Comparison of ENCODE assay signal across 33 cellular contexts in genomic region chr10:73623056-73623455, GRCh38. TPM values are rescaled to one million over a fixed set of nuclear protein-coding genes. Genes with fewer than 3 reads are reported as not detected.
DNase-seq lines count a peak whose midpoint lies in the region; ATAC-seq, FAIRE-seq and TF ChIP-seq lines count a peak whose summit lies in the region.
"Had no signal": no experiment of that assay in that cellular context is flagged by ENCODE, and none has a peak within 500 bp of the region (broad histone marks: within the 10 kb centered on the region; RNA-seq: fewer than 3 reads in every experiment).

No MANE protein-coding gene starts in this region.

- H3K27me3 ChIP-seq in HepG2 (ENCODE audit: control insufficient read depth in 1 of 2, insufficient read depth in 2 of 2, low read length in 2 of 2) (no peaks in the 10 kb centered on the region; a peak in 1 of 5 replicates), right lobe of liver (no peaks in the 10 kb centered on the region), upper lobe of left lung (no peaks in the 10 kb centered on the region)
- H3K27me3 ChIP-seq: BLaER1 treated with 17β-estradiol and CSF1 and Interleukin-3, amounts not matched to agents 10 nM and 100 nM had no signal

- POLR2A ChIA-PET in HepG2 (lab: Yijun Ruan, JAX), result no interaction called here

- ATAC-seq in HepG2, result no peak
- ATAC-seq in right lobe of liver, result no peak
- no peak for ATAC-seq in stimulated activated effector memory CD8-positive, alpha-beta T cell treated with anti-CD3 and anti-CD28 coated beads, Interleukin-12 subunit alpha, Interleukin-12 subunit beta, amount 100 ng/mL, for 72 hours
- no peak for ATAC-seq in upper lobe of left lung (ENCODE audit: low FRiP score in 2 of 2)
- ATAC-seq: GM12878, K562, PC-3 had no signal

- no peaks in the 10 kb centered on the region for H3K9me3 ChIP-seq in HepG2 (ENCODE audit: low read length)
- H3K9me3 ChIP-seq in right lobe of liver, result no peaks in the 10 kb centered on the region
- H3K9me3 ChIP-seq in upper lobe of left lung, result no peaks in the 10 kb centered on the region
- H3K9me3 ChIP-seq: BLaER1 treated with 17β-estradiol and CSF1 and Interleukin-3, amounts not matched to agents 10 nM and 100 nM had no signal

- H3K27ac ChIP-seq in HepG2 (ENCODE audit: extremely low read length, insufficient read depth, low read length), result no peak overlapping the region
- H3K27ac ChIP-seq in right lobe of liver, result no peak overlapping the region
- H3K27ac ChIP-seq in upper lobe of left lung, result no peak overlapping the region
- H3K27ac ChIP-seq: BLaER1 treated with 17β-estradiol and CSF1 and Interleukin-3, amounts not matched to agents 10 nM and 100 nM; RWPE1 had no signal

- peaks cover 47% of the 10 kb centered on the region for H3K4me1 ChIP-seq in HepG2 (ENCODE audit: insufficient read depth, low read length)
- H3K4me1 ChIP-seq in right lobe of liver, result peaks cover 0 to 7% (median 0%) of the 10 kb centered on the region in 4 donors
- peaks cover 9 to 16% (median 14%) of the 10 kb centered on the region in 4 donors for H3K4me1 ChIP-seq in upper lobe of left lung

- DNase-seq in HepG2 (ENCODE audit: low spot score) (no peak), right lobe of liver (no peak), RCC 7860 (ENCODE audit: low spot score) (peak; percentile 81), middle frontal gyrus (ENCODE audit: extremely low spot score, low spot score) (no peak), upper lobe of left lung (no peak)
- DNase-seq in stimulated activated effector memory CD8-positive, alpha-beta T cell treated with anti-CD3 and anti-CD28 coated beads, Interleukin-12 subunit alpha, Interleukin-12 subunit beta, amount 100 ng/mL, for 72 hours (ENCODE audit: low spot score in 2 of 2), result no peak
- DNase-seq in stimulated activated CD4-positive, alpha-beta T cell treated with anti-CD3 and anti-CD28 coated beads, Interleukin-12 subunit alpha, Interleukin-12 subunit beta, amount 100 ng/mL, for 4 hours, result no peak
- DNase-seq: AML-193; CD4-positive, alpha-beta memory T cell; COR-L47; DMS79; EL; GDM1; Kasumi-1; NCI-H1092 treated with DMSO at 0.1 percent for 48 hours; NCI-H1436; NCI-H187; NCI-H446; NCI-H524 treated with DMSO at 0.1 percent for 48 hours; NCI-H82; NK-92 treated with Interleukin-12 subunit alpha and Interleukin-12 subunit beta, amount 100 ng/mL, for 24 hours; PC-3; SHP77 had no signal

- H3K4me3 Mint-ChIP-seq in nephron, result peak overlapping the region in 2 of 3 experiments; percentile 34 to 49
- H3K4me3 Mint-ChIP-seq in stimulated activated effector memory CD8-positive, alpha-beta T cell treated with anti-CD3 and anti-CD28 coated beads, Interleukin-12 subunit alpha, Interleukin-12 subunit beta, amount 100 ng/mL, for 72 hours, result no peak overlapping the region

- 79% methylated on average over 4 of the region's 4 CpGs for WGBS in HepG2 (ENCODE audit: low lambda C conversion rate)
- WGBS in right lobe of liver (ENCODE audit: insufficient coverage, low coverage, low lambda C conversion rate, missing lambda C conversion rate), result 86% methylated on average over 4 of the region's 4 CpGs
- 85 to 95% methylated on average over 4 of the region's 4 CpGs for WGBS in upper lobe of left lung, 2 donors

- H3K9me3 Mint-ChIP-seq in nephron, result no peaks in the 10 kb centered on the region
- no peaks in the 10 kb centered on the region for H3K9me3 Mint-ChIP-seq in stimulated activated effector memory CD8-positive, alpha-beta T cell treated with anti-CD3 and anti-CD28 coated beads, Interleukin-12 subunit alpha, Interleukin-12 subunit beta, amount 100 ng/mL, for 72 hours
- H3K9me3 Mint-ChIP-seq: CD4-positive, alpha-beta memory T cell had no signal

- no peak overlapping the region for H3K4me3 ChIP-seq in HepG2 (replicated peaks in 1 of 3; ENCODE audit: insufficient read depth in 1 of 3, low read depth in 2 of 3, low read length in 3 of 3)
- no peak overlapping the region for H3K4me3 ChIP-seq in right lobe of liver
- H3K4me3 ChIP-seq in upper lobe of left lung, result no peak overlapping the region
- H3K4me3 ChIP-seq: BLaER1 treated with 17β-estradiol and CSF1 and Interleukin-3, amounts not matched to agents 10 nM and 100 nM; GM12878; K562 had no signal

- TF ChIP-seq RAD21 in HepG2 (CRISPR knock-in tag; IDR thresholded peaks at IDR 0.05), result no peak

- H3K79me2 ChIP-seq in HepG2 (ENCODE audit: insufficient read depth, low read length), result peaks cover 25% of the 10 kb centered on the region

- H3K27me3 Mint-ChIP-seq in nephron (ENCODE audit: low read depth), result no peaks in the 10 kb centered on the region
- H3K27me3 Mint-ChIP-seq: CD4-positive, alpha-beta memory T cell had no signal

- H3K9ac ChIP-seq in HepG2 (ENCODE audit: insufficient read depth, low read depth, low read length), result no peak overlapping the region

- peak overlapping the region; percentile 28 to 62 (median 54) for H3K27ac Mint-ChIP-seq in nephron
- peak overlapping the region; percentile 26 for H3K27ac Mint-ChIP-seq in stimulated activated effector memory CD8-positive, alpha-beta T cell treated with anti-CD3 and anti-CD28 coated beads, Interleukin-12 subunit alpha, Interleukin-12 subunit beta, amount 100 ng/mL, for 72 hours
- H3K27ac Mint-ChIP-seq: CD4-positive, alpha-beta memory T cell had no signal

- in situ Hi-C loops in HepG2 (cut with HindIII; ENCODE audit: extremely low pct_ligation_motif_present, low pct_unique_long_range_greater_than_20kb), result no loop called here

- H4K20me1 ChIP-seq in HepG2 (ENCODE audit: insufficient read depth, low read length), result no peaks in the 10 kb centered on the region
- H4K20me1 ChIP-seq: BLaER1 treated with 17β-estradiol and CSF1 and Interleukin-3, amounts not matched to agents 10 nM and 100 nM had no signal

- CTCF ChIA-PET in HepG2 (lab: Yijun Ruan, JAX; ENCODE audit: low intra/inter-chr PET ratio, low total read pairs), result no interaction called here

- no peak for TF ChIP-seq EP300 in HepG2 (IDR thresholded peaks at IDR 0.05; ENCODE audit: low read depth in 2 of 2, low read length in 2 of 2)
- TF ChIP-seq EP300 in HepG2 (CRISPR knock-in tag; IDR thresholded peaks at IDR 0.05; ENCODE audit: borderline replicate concordance), result no peak
- no peak for TF ChIP-seq EP300 in upper lobe of left lung (IDR thresholded peaks at IDR 0.05)

- TF ChIP-seq CTCF in HepG2 (CRISPR knock-in tag; IDR thresholded peaks at IDR 0.05) (no peak), right lobe of liver (IDR thresholded peaks at IDR 0.05) (no peak), nephron (IDR thresholded peaks at IDR 0.05; ENCODE audit: unreplicated experiment in 3 of 3) (no peak), upper lobe of left lung (IDR thresholded peaks at IDR 0.05) (no peak)

- no TSS peak for BruUV-seq in HepG2 (replicated peaks; lab: Mats Ljungman, UMichigan)

- TF ChIP-seq POLR2A in HepG2 (IDR thresholded peaks at IDR 0.05; ENCODE audit: insufficient read depth in 1 of 2, low read depth in 2 of 2, low read length in 2 of 2) (no peak), right lobe of liver (IDR thresholded peaks at IDR 0.05) (no peak), upper lobe of left lung (IDR thresholded peaks at IDR 0.05) (no peak)

- H3K4me1 Mint-ChIP-seq in nephron, result peaks cover 23% of the 10 kb centered on the region
- H3K4me1 Mint-ChIP-seq in stimulated activated effector memory CD8-positive, alpha-beta T cell treated with anti-CD3 and anti-CD28 coated beads, Interleukin-12 subunit alpha, Interleukin-12 subunit beta, amount 100 ng/mL, for 72 hours, result peaks cover 16% of the 10 kb centered on the region

- H3K36me3 Mint-ChIP-seq in nephron (ENCODE audit: low read depth), result peaks cover 3% of the 10 kb centered on the region
- peaks cover 8% of the 10 kb centered on the region for H3K36me3 Mint-ChIP-seq in stimulated activated effector memory CD8-positive, alpha-beta T cell treated with anti-CD3 and anti-CD28 coated beads, Interleukin-12 subunit alpha, Interleukin-12 subunit beta, amount 100 ng/mL, for 72 hours
- H3K36me3 Mint-ChIP-seq: CD4-positive, alpha-beta memory T cell had no signal

- no peaks in the 10 kb centered on the region for H3K36me3 ChIP-seq in HepG2 (replicated peaks in 1 of 2; ENCODE audit: control insufficient read depth in 1 of 2, insufficient read depth in 2 of 2, low read length in 2 of 2)
- no peaks in the 10 kb centered on the region for H3K36me3 ChIP-seq in right lobe of liver
- H3K36me3 ChIP-seq in upper lobe of left lung, result no peaks in the 10 kb centered on the region
- H3K36me3 ChIP-seq: BLaER1 treated with 17β-estradiol and CSF1 and Interleukin-3, amounts not matched to agents 10 nM and 100 nM had no signal

- H2AFZ ChIP-seq in HepG2 (ENCODE audit: low read length), result no peak overlapping the region

- no peak overlapping the region for H3K4me2 ChIP-seq in HepG2 (ENCODE audit: low read depth, low read length)
- H3K4me2 ChIP-seq: BLaER1 treated with 17β-estradiol and CSF1 and Interleukin-3, amounts not matched to agents 10 nM and 100 nM had no signal

- intact Hi-C loops in HepG2 (cut with micrococcal nuclease; ENCODE audit: unreplicated experiment), result no loop called here
- intact Hi-C loops in right lobe of liver (cut with DNase I), result no loop called here

- FAIRE-seq in HepG2 (lab: Jason Lieb, UNC) (no peak), RCC 7860 (lab: Jason Lieb, UNC) (peak; percentile 76)
- FAIRE-seq: GM12878, H54, K562 had no signal

RNA-seq across cellular contexts. Expression of gene MYOZ1, which starts 18.2 kb away (rescaled TPM):
- total RNA-seq in HepG2 (2016; rRNA removed; fragmentation: Illumina TruSeq; extraction: Trizol), result not detected in 2 replicates
- not detected in 2 replicates for total RNA-seq in HepG2 (2016; cell fraction: cytosol; rRNA removed; fragmentation: Illumina TruSeq; extraction: Trizol; ENCODE audit: low read depth)
- total RNA-seq in HepG2 (2016; cell fraction: insoluble cytoplasmic fraction; rRNA removed; fragmentation: Illumina TruSeq; extraction: Trizol), result not detected in 2 replicates
- not detected in 2 replicates for total RNA-seq in HepG2 (2016; cell fraction: membrane; rRNA removed; fragmentation: Illumina TruSeq; extraction: Trizol)
- total RNA-seq in HepG2 (2016; cell fraction: nucleus; rRNA removed; fragmentation: Illumina TruSeq; extraction: Trizol), result not detected in 2 replicates
- not detected in 2 replicates for polyA plus RNA-seq in HepG2 (2011; rRNA removed)
- not detected in 2 replicates for polyA plus RNA-seq in HepG2 (2011; cell fraction: cytosol; rRNA removed)
- polyA plus RNA-seq in HepG2 (2011; cell fraction: nucleus; rRNA removed), result not detected in 2 replicates
- not detected in 2 replicates for polyA plus RNA-seq in HepG2 (2012)
- polyA plus RNA-seq in HepG2 (2016; cell fraction: cytosol; fragmentation: Illumina TruSeq; extraction: Trizol; ENCODE audit: low read depth), result not detected in 2 replicates
- polyA plus RNA-seq in HepG2 (2016; cell fraction: insoluble cytoplasmic fraction; fragmentation: Illumina TruSeq; extraction: Trizol; ENCODE audit: low read depth), result not detected in 2 replicates
- polyA plus RNA-seq in HepG2 (2016; cell fraction: membrane; fragmentation: Illumina TruSeq; extraction: Trizol; ENCODE audit: low read depth), result not detected in 2 replicates
- not detected in 2 replicates for polyA plus RNA-seq in HepG2 (2016; cell fraction: nucleus; fragmentation: Illumina TruSeq; extraction: Trizol; ENCODE audit: insufficient read depth, low read depth)
- not detected in 2 replicates for polyA minus RNA-seq in HepG2 (2011; rRNA and poly(A)+ RNA removed; ENCODE audit: low replicate concordance)
- not detected in 2 replicates for polyA minus RNA-seq in HepG2 (2011; cell fraction: cytosol; rRNA and poly(A)+ RNA removed)
- polyA minus RNA-seq in HepG2 (2011; cell fraction: nucleus; rRNA and poly(A)+ RNA removed), result not detected in 2 replicates
- total RNA-seq in right lobe of liver, result 1 to 10 TPM in 1 of 6 experiments, under 1 TPM in 1, not detected in 4; 0.74 to 1.1 TPM
- 1 to 10 TPM in 2 of 6 donors, under 1 TPM in 1, not detected in 3; 0.46 to 3.5 (median 2.6) TPM for total RNA-seq in upper lobe of left lung
- total RNA-seq: A172; CD4-positive, alpha-beta memory T cell; HT1080; PC-3 had no signal
- polyA plus RNA-seq: CD4-positive, alpha-beta memory T cell had no signal

RNA-seq across cellular contexts. Expression of gene USP54, which starts 31.9 kb away (rescaled TPM):
- total RNA-seq in HepG2 (2016; rRNA removed; fragmentation: Illumina TruSeq; extraction: Trizol) (18.1 and 20.2 TPM in 2 replicates), right lobe of liver (1 to 10 TPM; 1.5 to 5.7 (median 3.6) TPM), upper lobe of left lung (100 to 1,000 TPM in 4 of 6 donors, 10 to 100 TPM in 2; 67.9 to 188 (median 120) TPM)
- 11.3 and 14.3 TPM in 2 replicates for total RNA-seq in HepG2 (2016; cell fraction: cytosol; rRNA removed; fragmentation: Illumina TruSeq; extraction: Trizol; ENCODE audit: low read depth)
- total RNA-seq in HepG2 (2016; cell fraction: insoluble cytoplasmic fraction; rRNA removed; fragmentation: Illumina TruSeq; extraction: Trizol), result 17.6 and 24.1 TPM in 2 replicates
- 13.5 and 16.9 TPM in 2 replicates for total RNA-seq in HepG2 (2016; cell fraction: membrane; rRNA removed; fragmentation: Illumina TruSeq; extraction: Trizol)
- 21.2 and 23.4 TPM in 2 replicates for total RNA-seq in HepG2 (2016; cell fraction: nucleus; rRNA removed; fragmentation: Illumina TruSeq; extraction: Trizol)
- polyA plus RNA-seq in HepG2 (2011; rRNA removed), result 16.1 and 25.0 TPM in 2 replicates
- polyA plus RNA-seq in HepG2 (2011; cell fraction: cytosol; rRNA removed), result 10.3 and 14.4 TPM in 2 replicates
- polyA plus RNA-seq in HepG2 (2011; cell fraction: nucleus; rRNA removed), result 15.2 and 17.5 TPM in 2 replicates
- polyA plus RNA-seq in HepG2 (2012), result 9.0 and 10.2 TPM in 2 replicates
- polyA plus RNA-seq in HepG2 (2016; cell fraction: cytosol; fragmentation: Illumina TruSeq; extraction: Trizol; ENCODE audit: low read depth), result 0.40 and 0.62 TPM in 2 replicates
- polyA plus RNA-seq in HepG2 (2016; cell fraction: insoluble cytoplasmic fraction; fragmentation: Illumina TruSeq; extraction: Trizol; ENCODE audit: low read depth), result 8.0 and 9.7 TPM in 2 replicates
- 1.5 and 2.1 TPM in 2 replicates for polyA plus RNA-seq in HepG2 (2016; cell fraction: membrane; fragmentation: Illumina TruSeq; extraction: Trizol; ENCODE audit: low read depth)
- polyA plus RNA-seq in HepG2 (2016; cell fraction: nucleus; fragmentation: Illumina TruSeq; extraction: Trizol; ENCODE audit: insufficient read depth, low read depth), result 18.9 and 21.0 TPM in 2 replicates
- polyA minus RNA-seq in HepG2 (2011; rRNA and poly(A)+ RNA removed; ENCODE audit: low replicate concordance), result 35.8 and 39.2 TPM in 2 replicates
- polyA minus RNA-seq in HepG2 (2011; cell fraction: cytosol; rRNA and poly(A)+ RNA removed), result 9.8 and 12.8 TPM in 2 replicates
- polyA minus RNA-seq in HepG2 (2011; cell fraction: nucleus; rRNA and poly(A)+ RNA removed), result 24.6 and 31.2 TPM in 2 replicates

RNA-seq across cellular contexts. Expression of gene SYNPO2L, which starts 32.8 kb away (rescaled TPM):
- total RNA-seq in HepG2 (2016; rRNA removed; fragmentation: Illumina TruSeq; extraction: Trizol) (not detected in 2 replicates), right lobe of liver (under 1 TPM in 4 of 6 experiments, not detected in 2; 0.06 to 0.35 (median 0.20) TPM), upper lobe of left lung (under 1 TPM in 3 of 6 donors, not detected in 3; 0.54 to 0.84 (median 0.78) TPM)
- total RNA-seq in HepG2 (2016; cell fraction: cytosol; rRNA removed; fragmentation: Illumina TruSeq; extraction: Trizol; ENCODE audit: low read depth), result not detected in 2 replicates
- not detected in 2 replicates for total RNA-seq in HepG2 (2016; cell fraction: insoluble cytoplasmic fraction; rRNA removed; fragmentation: Illumina TruSeq; extraction: Trizol)
- total RNA-seq in HepG2 (2016; cell fraction: membrane; rRNA removed; fragmentation: Illumina TruSeq; extraction: Trizol), result not detected in 2 replicates
- total RNA-seq in HepG2 (2016; cell fraction: nucleus; rRNA removed; fragmentation: Illumina TruSeq; extraction: Trizol), result not detected in 2 replicates
- polyA plus RNA-seq in HepG2 (2011; rRNA removed), result not detected in 2 replicates
- polyA plus RNA-seq in HepG2 (2011; cell fraction: cytosol; rRNA removed), result not detected in 2 replicates
- polyA plus RNA-seq in HepG2 (2011; cell fraction: nucleus; rRNA removed), result 0.05 TPM in 1 of 2 replicates, not detected in the other
- not detected in 2 replicates for polyA plus RNA-seq in HepG2 (2012)
- polyA plus RNA-seq in HepG2 (2016; cell fraction: cytosol; fragmentation: Illumina TruSeq; extraction: Trizol; ENCODE audit: low read depth), result not detected in 2 replicates
- polyA plus RNA-seq in HepG2 (2016; cell fraction: insoluble cytoplasmic fraction; fragmentation: Illumina TruSeq; extraction: Trizol; ENCODE audit: low read depth), result not detected in 2 replicates
- not detected in 2 replicates for polyA plus RNA-seq in HepG2 (2016; cell fraction: membrane; fragmentation: Illumina TruSeq; extraction: Trizol; ENCODE audit: low read depth)
- 0.11 TPM in 1 of 2 replicates, not detected in the other for polyA plus RNA-seq in HepG2 (2016; cell fraction: nucleus; fragmentation: Illumina TruSeq; extraction: Trizol; ENCODE audit: insufficient read depth, low read depth)
- polyA minus RNA-seq in HepG2 (2011; rRNA and poly(A)+ RNA removed; ENCODE audit: low replicate concordance), result not detected in 2 replicates
- not detected in 2 replicates for polyA minus RNA-seq in HepG2 (2011; cell fraction: cytosol; rRNA and poly(A)+ RNA removed)
- not detected in 2 replicates for polyA minus RNA-seq in HepG2 (2011; cell fraction: nucleus; rRNA and poly(A)+ RNA removed)
- total RNA-seq: A172; CD4-positive, alpha-beta memory T cell; M059J; PC-3; SK-MEL-5 had no signal
- polyA plus RNA-seq: CD4-positive, alpha-beta memory T cell had no signal
